In genomic region chr20:45487231-45487635, GRCh38 we compare ENCODE assay signal across 15 cellular contexts. TPM values are rescaled to one million over a fixed set of nuclear protein-coding genes. Genes with fewer than 3 reads are reported as not detected.
DNase-seq lines count a peak whose midpoint lies in the region; ATAC-seq and TF ChIP-seq lines count a peak whose summit lies in the region.
"Had no signal": no experiment of that assay in that cellular context is flagged by ENCODE, and none has a peak within 500 bp of the region (broad histone marks: within the 10 kb centered on the region; RNA-seq: fewer than 3 reads in every experiment).

No MANE protein-coding gene starts in this region.

- H3K36me3 Mint-ChIP-seq in Caco-2 (ENCODE audit: insufficient read depth, unreplicated experiment) = no peaks in the 10 kb centered on the region

- CTCF ChIA-PET in Caco-2 (lab: Charles Lee) = interaction anchor here (0.5 to 0.6 kb wide), 4 partner anchors 28 to 352 kb away, joined by 3 to 5 read pairs (median 4); no protein-coding TSS in a partner anchor
- CTCF ChIA-PET in HEK293T (lab: Yijun Ruan, JAX) = no interaction called here

- no peak overlapping the region for H3K4me3 Mint-ChIP-seq in Caco-2 (ENCODE audit: unreplicated experiment)

- H3K27me3 ChIP-seq in Caco-2 (replicated peaks; ENCODE audit: control insufficient read depth, insufficient read depth, low read length) (no peaks in the 10 kb centered on the region; the same call in 1 of the 2 replicates), WERI-Rb-1 (ENCODE audit: insufficient read depth, low read depth, severe bottlenecking) (no peaks in the 10 kb centered on the region), lower lobe of right lung (ENCODE audit: low read depth) (peaks cover 11% of the 10 kb centered on the region)

- peak; percentile 30 to 45 for ATAC-seq in lower lobe of right lung
- ATAC-seq in HG03045 (IDR thresholded peaks at IDR 0.05; ENCODE audit: unreplicated experiment) = no peak
- no peak for ATAC-seq in HG02588 (IDR thresholded peaks at IDR 0.05; ENCODE audit: unreplicated experiment)

- DNase-seq in Caco-2 (peak in 1 of 2 experiments; percentile 43), HEK293T (ENCODE audit: extremely low spot score) (peak; percentile 34), WERI-Rb-1 (no peak), lower lobe of right lung (no peak), substantia nigra (lab: John Stamatoyannopoulos, UW) (no peak), GM19240 (ENCODE audit: insufficient read length, low spot score) (no peak)
- DNase-seq: islet precursor cell; NCI-H2171; nucleus accumbens; stimulated activated CD4-positive, alpha-beta T cell treated with anti-CD3 and anti-CD28 coated beads, Interleukin-4, amount 100 ng/mL, for 24 hours had no signal

- H3K27me3 Mint-ChIP-seq in Caco-2 (ENCODE audit: insufficient read depth, unreplicated experiment) = peaks cover 14% of the 10 kb centered on the region

- H3K4me1 ChIP-seq in Caco-2 (no peaks in the 10 kb centered on the region), lower lobe of right lung (no peaks in the 10 kb centered on the region)

- no peaks in the 10 kb centered on the region for H3K4me1 Mint-ChIP-seq in Caco-2 (ENCODE audit: low read depth, unreplicated experiment)

- no TSS peak for BruUV-seq in Caco-2 (replicated peaks; lab: Mats Ljungman, UMichigan)

- no peak overlapping the region for H3K27ac ChIP-seq in WERI-Rb-1
- H3K27ac ChIP-seq in lower lobe of right lung = no peak overlapping the region
- H3K27ac ChIP-seq in substantia nigra (ENCODE audit: low read depth, low read length, poor library complexity, severe bottlenecking) = no peak overlapping the region
- H3K27ac ChIP-seq: HL-60 had no signal

- TF ChIP-seq CTCF in Caco-2 (IDR thresholded peaks at IDR 0.05; ENCODE audit: insufficient read depth in 1 of 2, low read depth in 1 of 2, low read length in 1 of 2, severe bottlenecking in 1 of 2, unreplicated experiment in 1 of 2) = peak; percentile 26 to 45
- peak; percentile 14; the same call in 1 of the 2 replicates for TF ChIP-seq CTCF in WERI-Rb-1 (IDR thresholded peaks at IDR 0.05; ENCODE audit: low read depth, low read length)
- peak; percentile 30 for TF ChIP-seq CTCF in lower lobe of right lung (IDR thresholded peaks at IDR 0.05)

- H3K4me3 ChIP-seq in Caco-2 (ENCODE audit: low read depth, low read length) (no peak overlapping the region), WERI-Rb-1 (ENCODE audit: low read depth, low read length) (no peak overlapping the region), lower lobe of right lung (no peak overlapping the region)

- H3K36me3 ChIP-seq in Caco-2 (ENCODE audit: control insufficient read depth, insufficient read depth, low read length) = no peaks in the 10 kb centered on the region
- no peaks in the 10 kb centered on the region for H3K36me3 ChIP-seq in WERI-Rb-1
- H3K36me3 ChIP-seq in lower lobe of right lung = no peaks in the 10 kb centered on the region

- H3K27ac Mint-ChIP-seq in Caco-2 (ENCODE audit: unreplicated experiment) = no peak overlapping the region

- intact Hi-C loops in Caco-2 (cut with micrococcal nuclease; ENCODE audit: unreplicated experiment) = no loop called here
- intact Hi-C loops in lower lobe of right lung (cut with DNase I) = no loop called here

- H3K9me3 Mint-ChIP-seq in Caco-2 (ENCODE audit: unreplicated experiment) = no peaks in the 10 kb centered on the region

- H3K9me3 ChIP-seq in Caco-2 = no peaks in the 10 kb centered on the region
- no peaks in the 10 kb centered on the region for H3K9me3 ChIP-seq in WERI-Rb-1 (ENCODE audit: severe bottlenecking)
- no peaks in the 10 kb centered on the region for H3K9me3 ChIP-seq in lower lobe of right lung

- POLR2A ChIA-PET in Caco-2 (lab: Charles Lee) = no interaction called here
- POLR2A ChIA-PET in HEK293T (lab: Yijun Ruan, JAX) = no interaction called here

TF ChIP-seq in HEK293T, 16 proteins besides CTCF, POLR2A, EP300 and RAD21:
- TF ChIP-seq FOXA1 (IDR thresholded peaks at IDR 0.05) (no peak), SUZ12 (IDR thresholded peaks at IDR 0.05) (no peak), CTBP1 (IDR thresholded peaks at IDR 0.05; ENCODE audit: borderline replicate concordance) (no peak), FOXK2 (IDR thresholded peaks at IDR 0.05) (no peak), ZNF384 (IDR thresholded peaks at IDR 0.05) (no peak), FOXM1 (IDR thresholded peaks at IDR 0.05; ENCODE audit: borderline replicate concordance) (no peak), ARNT (IDR thresholded peaks at IDR 0.05) (no peak), TARDBP (IDR thresholded peaks at IDR 0.05) (no peak), ELF4 (IDR thresholded peaks at IDR 0.05) (no peak), L3MBTL2 (conservative IDR thresholded peaks at IDR 0.05) (no peak), HDGF (IDR thresholded peaks at IDR 0.05; ENCODE audit: borderline replicate concordance) (no peak), PKNOX1 (IDR thresholded peaks at IDR 0.05) (no peak)

RNA-seq across cellular contexts. Expression of gene WFDC2, which starts 17.7 kb away (rescaled TPM):
- 14.3 and 16.9 TPM in 2 replicates for total RNA-seq in Caco-2 (2022)
- total RNA-seq in lower lobe of right lung = 172 TPM
- total RNA-seq: activated CD8-positive, alpha-beta memory T cell treated with anti-CD3 and anti-CD28 coated beads for 36 hours had no signal

RNA-seq across cellular contexts. Expression of gene SPINT3, which starts 28.2 kb away (rescaled TPM):
- total RNA-seq in Caco-2 (2022) (not detected in 2 replicates), lower lobe of right lung (not detected)
- total RNA-seq: activated CD8-positive, alpha-beta memory T cell treated with anti-CD3 and anti-CD28 coated beads for 36 hours; temporal lobe had no signal

RNA-seq across cellular contexts. Expression of gene WFDC6, which starts 52.0 kb away (rescaled TPM):
- total RNA-seq in Caco-2 (2022) (not detected in 2 replicates), lower lobe of right lung (not detected)
- total RNA-seq: activated CD8-positive, alpha-beta memory T cell treated with anti-CD3 and anti-CD28 coated beads for 36 hours; temporal lobe had no signal

RNA-seq across cellular contexts. Expression of gene EPPIN, which starts 60.0 kb away (rescaled TPM):
- not detected in 2 replicates for total RNA-seq in Caco-2 (2022)
- total RNA-seq in lower lobe of right lung = 0.38 TPM
- total RNA-seq: activated CD8-positive, alpha-beta memory T cell treated with anti-CD3 and anti-CD28 coated beads for 36 hours; temporal lobe had no signal

Comparison
In these comparisons a context has a peak if more than half of its experiments do, and no peak if none do; other contexts are left out.
1. ATAC-seq: peak in lower lobe of right lung (2 of 2); none in HG03045 (single experiment) and HG02588 (single experiment).
2. Peak in every context shown above with its lines, with median percentiles within 50 percentile points of each other: CTCF ChIP-seq.